8 cellular contexts compared by ENCODE assay signal in the genomic region with DNA sequence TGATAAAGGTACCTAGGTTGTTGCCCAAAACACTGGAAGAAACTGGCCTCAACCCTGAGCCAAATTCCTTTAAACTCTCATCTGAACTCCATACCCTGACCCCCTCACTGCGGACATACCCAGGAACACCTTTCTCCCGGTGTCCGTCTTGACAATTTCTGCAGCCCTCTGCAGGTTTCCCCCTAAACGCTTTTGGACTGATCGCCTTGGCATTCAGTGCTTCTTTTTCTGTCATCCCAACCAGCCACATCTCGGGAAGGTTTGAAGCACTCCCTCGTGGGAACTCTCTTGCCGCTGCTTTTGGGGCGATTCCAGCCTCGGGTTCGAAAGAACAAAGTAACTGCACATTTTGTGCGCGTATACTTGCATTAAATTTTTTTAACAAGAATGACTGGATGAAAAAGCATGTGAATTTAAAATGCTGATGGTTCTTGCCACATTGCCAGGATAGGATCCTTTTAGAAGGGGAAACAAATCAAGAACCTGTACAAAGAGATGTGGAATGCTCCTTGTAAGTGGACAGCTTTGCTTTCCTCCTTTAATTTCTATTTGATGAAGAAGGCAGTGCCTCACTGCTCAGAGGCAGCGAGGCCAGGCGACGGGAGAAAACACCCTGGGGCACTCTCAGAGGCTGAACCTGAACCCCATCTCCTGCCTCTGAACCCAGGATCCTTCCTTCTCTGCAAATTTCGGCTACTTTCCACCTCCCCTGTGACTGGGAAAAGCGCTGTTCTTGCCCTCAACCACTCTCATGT. TPM values are rescaled to one million over a fixed set of nuclear protein-coding genes. Genes with fewer than 3 reads are reported as not detected.
A peak's percentile ranks its signal among the peaks of the same experiment; 100 is the strongest.
DNase-seq lines count a peak whose midpoint lies in the region; ATAC-seq and TF ChIP-seq lines count a peak whose summit lies in the region.

No MANE protein-coding gene starts in this region.

- H3K9ac ChIP-seq in OCI-LY1 (ENCODE audit: low read length), result peak overlapping the region; percentile 93
- H3K9ac ChIP-seq in mucosa of stomach (ENCODE audit: low read length), result peak overlapping the region; percentile 92

- H3K4me3 ChIP-seq in BE2C (ENCODE audit: low read depth, low read length) (peak overlapping the region; percentile 99), OCI-LY1 (ENCODE audit: low read depth, low read length, poor library complexity, severe bottlenecking) (peak overlapping the region; percentile 82), ectodermal cell (ENCODE audit: insufficient read depth, low read depth, low read length) (peak overlapping the region; percentile 92), mucosa of stomach (ENCODE audit: low read length) (peak overlapping the region; percentile 86)

- H3K36me3 ChIP-seq in BE2C (peaks cover 13% of the 10 kb centered on the region), OCI-LY1 (ENCODE audit: insufficient read depth, low read length) (peaks cover 49% of the 10 kb centered on the region), ectodermal cell (ENCODE audit: control insufficient read depth, insufficient read depth, low read length) (no peaks in the 10 kb centered on the region), mucosa of stomach (ENCODE audit: control insufficient read depth, insufficient read depth, low read length) (no peaks in the 10 kb centered on the region)

- peak overlapping the region; percentile 72 for H3K4me2 ChIP-seq in OCI-LY1 (ENCODE audit: low read length)

- no peaks in the 10 kb centered on the region for H3F3A ChIP-seq in OCI-LY1 (ENCODE audit: insufficient read depth, low read length)

- H3K4me1 ChIP-seq in BE2C (no peaks in the 10 kb centered on the region; the same call in 1 of the 2 replicates), OCI-LY1 (ENCODE audit: insufficient read depth, low read length, severe bottlenecking) (peaks cover 31% of the 10 kb centered on the region), ectodermal cell (ENCODE audit: control insufficient read depth, insufficient read depth, low read length) (peaks cover 5% of the 10 kb centered on the region), mucosa of stomach (ENCODE audit: control insufficient read depth, insufficient read depth, low read length) (peaks cover 10% of the 10 kb centered on the region)

- H3K9me2 ChIP-seq in OCI-LY1 (ENCODE audit: low read depth, low read length), result no peaks in the 10 kb centered on the region

- H3K27me3 ChIP-seq in BE2C, result no peaks in the 10 kb centered on the region
- no peaks in the 10 kb centered on the region for H3K27me3 ChIP-seq in OCI-LY1 (ENCODE audit: insufficient read depth, low read length)
- no peaks in the 10 kb centered on the region for H3K27me3 ChIP-seq in ectodermal cell (ENCODE audit: control insufficient read depth, insufficient read depth, low read length, poor library complexity, severe bottlenecking)
- H3K27me3 ChIP-seq in mucosa of stomach (ENCODE audit: control insufficient read depth, insufficient read depth, low read length), result no peaks in the 10 kb centered on the region

- H3K9me3 ChIP-seq in BE2C (no peaks in the 10 kb centered on the region), OCI-LY1 (ENCODE audit: low read length) (no peaks in the 10 kb centered on the region; the same call in 1 of the 2 replicates), ectodermal cell (ENCODE audit: control insufficient read depth, low read length) (no peaks in the 10 kb centered on the region), mucosa of stomach (ENCODE audit: control insufficient read depth, low read length) (no peaks in the 10 kb centered on the region)

- H4K20me1 ChIP-seq in OCI-LY1 (ENCODE audit: insufficient read depth, low read length), result no peaks in the 10 kb centered on the region

- peak; percentile 6 for ATAC-seq in GM21526 (IDR thresholded peaks at IDR 0.05; ENCODE audit: low FRiP score, unreplicated experiment)
- no peak for ATAC-seq in HG02623 (IDR thresholded peaks at IDR 0.05; ENCODE audit: unreplicated experiment)

- peaks cover 50% of the 10 kb centered on the region for H3K79me2 ChIP-seq in OCI-LY1 (ENCODE audit: insufficient read depth, low read length)

- TF ChIP-seq CTCF in BE2C (IDR thresholded peaks at IDR 0.05; ENCODE audit: low read depth, low read length) (no peak), OCI-LY1 (IDR thresholded peaks at IDR 0.05; ENCODE audit: low read length) (no peak)

- 32 to 33% methylated on average over 18 of the region's 18 CpGs for WGBS in ectodermal cell, 2 experiments

- H2AFZ ChIP-seq in OCI-LY1 (ENCODE audit: low read length), result no peak overlapping the region

- H3K27ac ChIP-seq in OCI-LY1 (ENCODE audit: low read depth, low read length, poor library complexity, severe bottlenecking) (peak overlapping the region; percentile 52), ectodermal cell (ENCODE audit: insufficient read depth, low read depth, low read length, poor library complexity, severe bottlenecking) (peak overlapping the region; percentile 70)

- DNase-seq in BE2C, result no peak
- no peak for DNase-seq in foreskin melanocyte
- DNase-seq in pons (ENCODE audit: low spot score), result no peak

RNA-seq across cellular contexts. Expression of gene PSMD5, which starts 0.6 kb away (rescaled TPM):
- 92.1 TPM for polyA plus RNA-seq in BE2C (2012; ENCODE audit: insufficient read depth, insufficient read length, low read depth)
- polyA plus RNA-seq in ectodermal cell (2013, experiment 1 of 4), result 37.9 TPM
- 46.8 TPM for polyA plus RNA-seq in ectodermal cell (2013, experiment 2 of 4)
- polyA plus RNA-seq in ectodermal cell (2013, experiment 3 of 4), result 34.2 TPM
- 35.2 TPM for polyA plus RNA-seq in ectodermal cell (2013, experiment 4 of 4)

RNA-seq across cellular contexts. Expression of gene PHF19, which starts 34.9 kb away (rescaled TPM):
- 49.6 TPM for polyA plus RNA-seq in BE2C (2012; ENCODE audit: insufficient read depth, insufficient read length, low read depth)
- 26.2 TPM for polyA plus RNA-seq in ectodermal cell (2013, experiment 1 of 4)
- polyA plus RNA-seq in ectodermal cell (2013, experiment 2 of 4), result 27.1 TPM
- 21.0 TPM for polyA plus RNA-seq in ectodermal cell (2013, experiment 3 of 4)
- polyA plus RNA-seq in ectodermal cell (2013, experiment 4 of 4), result 28.5 TPM

RNA-seq across cellular contexts. Expression of gene FBXW2, which starts 48.9 kb away (rescaled TPM):
- polyA plus RNA-seq in BE2C (2012; ENCODE audit: insufficient read depth, insufficient read length, low read depth), result 34.7 TPM
- 44.2 TPM for polyA plus RNA-seq in ectodermal cell (2013, experiment 1 of 4)
- 46.9 TPM for polyA plus RNA-seq in ectodermal cell (2013, experiment 2 of 4)
- 23.8 TPM for polyA plus RNA-seq in ectodermal cell (2013, experiment 3 of 4)
- polyA plus RNA-seq in ectodermal cell (2013, experiment 4 of 4), result 25.2 TPM
